In the genomic region with DNA sequence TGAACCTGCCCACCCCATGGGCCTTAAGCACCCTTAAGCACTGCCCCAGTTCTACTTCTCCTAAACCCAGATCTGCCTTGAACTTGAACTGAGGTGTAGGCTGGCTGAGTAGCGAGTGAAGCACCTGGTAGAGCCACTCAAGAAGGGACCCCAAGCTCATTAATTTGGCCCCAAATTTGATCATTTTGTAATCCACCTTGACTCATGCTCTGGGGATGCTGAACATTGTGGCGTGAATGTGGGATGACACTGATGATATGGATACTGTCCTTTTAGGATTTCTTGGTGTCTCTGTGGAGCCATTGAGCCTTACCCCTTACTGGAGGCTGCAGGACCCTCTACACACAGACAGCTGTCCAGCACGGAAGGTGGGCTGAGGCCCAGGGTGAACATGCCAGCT, we compare ENCODE assay signal across 39 cellular contexts. TPM values are rescaled to one million over a fixed set of nuclear protein-coding genes. Genes with fewer than 3 reads are reported as not detected.
"Had no signal": no experiment of that assay in that cellular context is flagged by ENCODE, and none has a peak within 500 bp of the region (broad histone marks: within the 10 kb centered on the region; RNA-seq: fewer than 3 reads in every experiment).

A gene (plus strand): TSS at position 301 of the 400 bp plus-strand sequence. CDS start 91 bp downstream, at position 392.

- H3K4me3 Mint-ChIP-seq: activated naive CD4-positive, alpha-beta T cell treated with anti-CD3 and anti-CD28 coated beads for 36 hours; activated naive CD4-positive, alpha-beta T cell treated with anti-CD3 and anti-CD28 coated beads, Interleukin-2, amount 10 ng/mL, durations not matched to agents 7 days and 5 days; activated naive CD4-positive, alpha-beta T cell treated with anti-CD3 and anti-CD28 coated beads, Interleukin-2, amount 50 U/mL, for 24 hours; activated naive CD8-positive, alpha-beta T cell; activated naive CD8-positive, alpha-beta T cell treated with anti-CD3 and anti-CD28 coated beads for 36 hours; activated naive CD8-positive, alpha-beta T cell treated with anti-CD3 and anti-CD28 coated beads, Interleukin-2, amount 10 ng/mL, durations not matched to agents 7 days and 5 days; activated naive CD8-positive, alpha-beta T cell treated with anti-CD3 and anti-CD28 coated beads, Interleukin-2, amount 50 U/mL, for 24 hours; activated T-cell treated with anti-CD3 and anti-CD28 coated beads, Interleukin-2, amount 50 U/mL, for 24 hours; activated T-cell treated with anti-CD3 and anti-CD28 coated beads, Interleukin-2, amount 50 U/mL, for 4 hours; activated T-cell treated with anti-CD3 and anti-CD28 coated beads, Interleukin-2, amount 50 U/mL, for 72 hours; activated T-helper 1 cell treated with anti-CD3 and anti-CD28 coated beads, Interleukin-12 subunit alpha, Interleukin-12 subunit beta, Interleukin-2, Interleukin-4 antibody, amounts not matched to agents 30 ng/mL and 10 ng/mL and 1 ng/mL, durations not matched to agents 14 hours and 24 hours and 36 hours; activated T-helper 17 cell treated with anti-CD3 and anti-CD28 coated beads, Interleukin-2, amount 50 U/mL, for 72 hours; brain; central memory CD8-positive, alpha-beta T cell had no signal

- H3K4me3 ChIP-seq: adrenal gland, ascending aorta, body of pancreas, cardiac muscle cell had no signal

- H3K27ac ChIP-seq: adrenal gland, ascending aorta, body of pancreas, brain microvascular endothelial cell, cardiac muscle cell had no signal

- ATAC-seq: activated naive CD4-positive, alpha-beta T cell treated with anti-CD3 and anti-CD28 coated beads, Interleukin-2, amount 50 U/mL, for 72 hours; activated naive CD8-positive, alpha-beta T cell treated with anti-CD3 and anti-CD28 coated beads, Interleukin-2, amount 50 U/mL, for 24 hours; activated T-cell treated with anti-CD3 and anti-CD28 coated beads, Interleukin-2, amount 50 U/mL, for 4 hours; activated T-cell treated with anti-CD3 and anti-CD28 coated beads, Interleukin-2, amount 50 U/mL, for 72 hours; activated T-helper 17 cell treated with anti-CD3 and anti-CD28 coated beads, Interleukin-2, amount 50 U/mL, for 72 hours; body of pancreas had no signal

- H3K27me3 Mint-ChIP-seq: activated naive CD4-positive, alpha-beta T cell treated with anti-CD3 and anti-CD28 coated beads, Interleukin-2, amount 10 ng/mL, durations not matched to agents 7 days and 5 days; activated naive CD4-positive, alpha-beta T cell treated with anti-CD3 and anti-CD28 coated beads, Interleukin-2, amount 50 U/mL, for 24 hours; activated naive CD8-positive, alpha-beta T cell; activated naive CD8-positive, alpha-beta T cell treated with anti-CD3 and anti-CD28 coated beads for 36 hours; activated naive CD8-positive, alpha-beta T cell treated with anti-CD3 and anti-CD28 coated beads, Interleukin-2, amount 10 ng/mL, durations not matched to agents 7 days and 5 days; activated naive CD8-positive, alpha-beta T cell treated with anti-CD3 and anti-CD28 coated beads, Interleukin-2, amount 50 U/mL, for 24 hours; activated T-helper 17 cell treated with anti-CD3 and anti-CD28 coated beads, Interleukin-2, amount 50 U/mL, for 72 hours; brain; central memory CD8-positive, alpha-beta T cell had no signal

- H3K36me3 ChIP-seq: adrenal gland, ascending aorta, brain microvascular endothelial cell, cardiac muscle cell had no signal

- DNase-seq: activated effector memory CD4-positive, alpha-beta T cell treated with anti-CD3 and anti-CD28 coated beads, Interleukin-2, amount 50 U/mL, for 16 hours; activated effector memory CD4-positive, alpha-beta T cell treated with Interleukin-2 at 50 U/mL for 16 hours; activated gamma-delta T cell; activated gamma-delta T cell treated with Interleukin-2 at 50 U/mL for 16 hours; activated naive CD4-positive, alpha-beta T cell; activated naive CD4-positive, alpha-beta T cell treated with anti-CD3 and anti-CD28 coated beads for 36 hours; activated naive CD4-positive, alpha-beta T cell treated with anti-CD3 and anti-CD28 coated beads, Interleukin-2, amount 10 ng/mL, durations not matched to agents 7 days and 5 days; activated naive CD4-positive, alpha-beta T cell treated with anti-CD3 and anti-CD28 coated beads, Interleukin-2, amount 50 U/mL, for 16 hours; activated naive CD4-positive, alpha-beta T cell treated with Interleukin-2 at 50 U/mL for 16 hours; activated naive CD8-positive, alpha-beta T cell treated with anti-CD3 and anti-CD28 coated beads for 36 hours; activated naive CD8-positive, alpha-beta T cell treated with anti-CD3 and anti-CD28 coated beads, Interleukin-2, amount 10 ng/mL, durations not matched to agents 7 days and 5 days; activated naive CD8-positive, alpha-beta T cell treated with anti-CD3 and anti-CD28 coated beads, Interleukin-2, amount 50 U/mL, for 24 hours; activated T-cell treated with anti-CD3 and anti-CD28 coated beads for 4 hours; activated T-cell treated with anti-CD3 and anti-CD28 coated beads, Interleukin-2, amount 50 U/mL, for 1 hour; activated T-cell treated with anti-CD3 and anti-CD28 coated beads, Interleukin-2, amount 50 U/mL, for 24 hours; activated T-cell treated with anti-CD3 and anti-CD28 coated beads, Interleukin-2, amount 50 U/mL, for 4 hours; activated T-cell treated with anti-CD3 and anti-CD28 coated beads, Interleukin-2, amount 50 U/mL, for 48 hours; activated T-cell treated with anti-CD3 and anti-CD28 coated beads, Interleukin-2, amount 50 U/mL, for 72 hours; adrenal gland; amniotic stem cell; amygdala; anterior cingulate cortex; aorta; body of pancreas; brain microvascular endothelial cell; caudate nucleus; central memory CD4-positive, alpha-beta T cell had no signal

- H3K27me3 ChIP-seq: adrenal gland, ascending aorta, body of pancreas, brain microvascular endothelial cell, cardiac muscle cell had no signal

- H3K9me3 Mint-ChIP-seq: activated naive CD4-positive, alpha-beta T cell treated with anti-CD3 and anti-CD28 coated beads for 36 hours; activated naive CD4-positive, alpha-beta T cell treated with anti-CD3 and anti-CD28 coated beads, Interleukin-2, amount 10 ng/mL, durations not matched to agents 7 days and 5 days; activated naive CD4-positive, alpha-beta T cell treated with anti-CD3 and anti-CD28 coated beads, Interleukin-2, amount 50 U/mL, for 24 hours; activated naive CD8-positive, alpha-beta T cell treated with anti-CD3 and anti-CD28 coated beads, Interleukin-2, amount 10 ng/mL, durations not matched to agents 7 days and 5 days; activated T-cell treated with anti-CD3 and anti-CD28 coated beads, Interleukin-2, amount 50 U/mL, for 24 hours; activated T-cell treated with anti-CD3 and anti-CD28 coated beads, Interleukin-2, amount 50 U/mL, for 4 hours; activated T-cell treated with anti-CD3 and anti-CD28 coated beads, Interleukin-2, amount 50 U/mL, for 72 hours; activated T-helper 17 cell treated with anti-CD3 and anti-CD28 coated beads, Interleukin-2, amount 50 U/mL, for 72 hours; activated T-helper 2 cell treated with anti-CD3 and anti-CD28 coated beads, Interferon-gamma antibody, Interleukin-2, Interleukin-4, amounts not matched to agents 10 μg/mL and 5 μg/mL and 100 μg/mL, durations not matched to agents 14 hours and 24 hours and 36 hours; central memory CD8-positive, alpha-beta T cell had no signal

- FAIRE-seq: bronchial epithelial cell had no signal

- H3K27ac Mint-ChIP-seq: activated naive CD4-positive, alpha-beta T cell treated with anti-CD3 and anti-CD28 coated beads for 36 hours; activated naive CD4-positive, alpha-beta T cell treated with anti-CD3 and anti-CD28 coated beads, Interleukin-2, amount 10 ng/mL, durations not matched to agents 7 days and 5 days; activated naive CD4-positive, alpha-beta T cell treated with anti-CD3 and anti-CD28 coated beads, Interleukin-2, amount 50 U/mL, for 24 hours; activated naive CD4-positive, alpha-beta T cell treated with anti-CD3 and anti-CD28 coated beads, Interleukin-2, amount 50 U/mL, for 72 hours; activated naive CD8-positive, alpha-beta T cell; activated naive CD8-positive, alpha-beta T cell treated with anti-CD3 and anti-CD28 coated beads for 36 hours; activated naive CD8-positive, alpha-beta T cell treated with anti-CD3 and anti-CD28 coated beads, Interleukin-2, amount 10 ng/mL, durations not matched to agents 7 days and 5 days; activated naive CD8-positive, alpha-beta T cell treated with anti-CD3 and anti-CD28 coated beads, Interleukin-2, amount 50 U/mL, for 24 hours; activated T-cell treated with anti-CD3 and anti-CD28 coated beads, Interleukin-2, amount 50 U/mL, for 24 hours; activated T-helper 1 cell treated with anti-CD3 and anti-CD28 coated beads, Interleukin-12 subunit alpha, Interleukin-12 subunit beta, Interleukin-2, Interleukin-4 antibody, amounts not matched to agents 30 ng/mL and 10 ng/mL and 1 ng/mL, durations not matched to agents 14 hours and 24 hours and 36 hours; activated T-helper 17 cell treated with anti-CD3 and anti-CD28 coated beads, Interleukin-2, amount 50 U/mL, for 72 hours; activated T-helper 2 cell treated with anti-CD3 and anti-CD28 coated beads, Interferon-gamma antibody, Interleukin-2, Interleukin-4, amounts not matched to agents 10 μg/mL and 5 μg/mL and 100 μg/mL, durations not matched to agents 14 hours and 24 hours and 36 hours; brain had no signal

- H3K9me3 ChIP-seq: adrenal gland, ascending aorta, body of pancreas had no signal

- H3K36me3 Mint-ChIP-seq: activated naive CD4-positive, alpha-beta T cell treated with anti-CD3 and anti-CD28 coated beads, Interleukin-2, amount 10 ng/mL, durations not matched to agents 7 days and 5 days; activated naive CD4-positive, alpha-beta T cell treated with anti-CD3 and anti-CD28 coated beads, Interleukin-2, amount 50 U/mL, for 24 hours; activated naive CD8-positive, alpha-beta T cell; activated naive CD8-positive, alpha-beta T cell treated with anti-CD3 and anti-CD28 coated beads, Interleukin-2, amount 10 ng/mL, durations not matched to agents 7 days and 5 days had no signal

- H3K4me1 ChIP-seq: adrenal gland, ascending aorta, body of pancreas had no signal

RNA-seq across cellular contexts. Expression of the gene that starts here (rescaled TPM):
- total RNA-seq: ascending aorta, bronchial epithelial cell had no signal
- polyA plus RNA-seq: adipose tissue, cardiac muscle cell had no signal
